36 cellular contexts compared by ENCODE assay signal in the genomic region with DNA sequence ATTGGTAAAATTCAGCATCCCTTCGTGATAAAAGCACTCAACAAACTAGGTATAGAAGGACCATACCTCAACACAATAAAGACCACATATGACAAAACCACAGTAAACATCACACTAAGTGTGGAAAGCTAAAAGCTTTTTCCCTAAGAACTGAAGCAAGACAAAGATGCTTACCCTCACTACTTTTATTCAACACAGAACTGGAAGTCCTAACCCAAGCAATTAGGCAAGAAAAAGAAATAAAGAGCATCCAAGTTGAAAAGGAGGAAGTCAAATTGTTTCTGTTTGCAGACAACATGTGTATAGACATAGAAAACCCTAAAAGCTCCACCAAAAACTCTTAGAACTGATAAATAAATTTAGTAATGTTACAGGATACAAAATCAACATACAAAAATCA.
"Had no signal": no experiment of that assay in that cellular context is flagged by ENCODE, and none has a peak within 500 bp of the region (broad histone marks: within the 10 kb centered on the region; RNA-seq: fewer than 3 reads in every experiment).

No MANE protein-coding gene starts in this region.

- H3K4me3 ChIP-seq: MG63 had no signal

- H3K27me3 ChIP-seq: MG63 had no signal

- H3K36me3 ChIP-seq: MG63 had no signal

- DNase-seq: Kasumi-1, MG63, MM.1S, MV-4-11, NCI-H1048, NCI-H1092, NCI-H1092 treated with DMSO at 0.1 percent for 48 hours, NCI-H1105, NCI-H1105 treated with DMSO at 0.1 percent for 48 hours, NCI-H1417, NCI-H1417 treated with DMSO at 0.1 percent for 48 hours, NCI-H1436, NCI-H1436 treated with DMSO at 0.1 percent for 48 hours, NCI-H146, NCI-H1694, NCI-H1694 treated with DMSO at 0.1 percent for 48 hours, NCI-H187, NCI-H187 treated with DMSO at 0.1 percent for 48 hours, NCI-H1930, NCI-H2029, NCI-H2029 treated with DMSO at 0.1 percent for 48 hours, NCI-H2081, NCI-H2081 treated with DMSO at 0.1 percent for 48 hours, NCI-H2107, NCI-H2171, NCI-H2171 treated with DMSO at 0.1 percent for 48 hours, NCI-H2227 treated with DMSO at 0.1 percent for 48 hours, NCI-H226, NCI-H345, NCI-H446, NCI-H446 treated with DMSO at 0.1 percent for 48 hours, NCI-H510A, NCI-H510A treated with DMSO at 0.1 percent for 48 hours, NCI-H524, NCI-H524 treated with DMSO at 0.1 percent for 48 hours, NCI-H526 had no signal
